Comparison of ENCODE assay signal across 20 cellular contexts in the genomic region with DNA sequence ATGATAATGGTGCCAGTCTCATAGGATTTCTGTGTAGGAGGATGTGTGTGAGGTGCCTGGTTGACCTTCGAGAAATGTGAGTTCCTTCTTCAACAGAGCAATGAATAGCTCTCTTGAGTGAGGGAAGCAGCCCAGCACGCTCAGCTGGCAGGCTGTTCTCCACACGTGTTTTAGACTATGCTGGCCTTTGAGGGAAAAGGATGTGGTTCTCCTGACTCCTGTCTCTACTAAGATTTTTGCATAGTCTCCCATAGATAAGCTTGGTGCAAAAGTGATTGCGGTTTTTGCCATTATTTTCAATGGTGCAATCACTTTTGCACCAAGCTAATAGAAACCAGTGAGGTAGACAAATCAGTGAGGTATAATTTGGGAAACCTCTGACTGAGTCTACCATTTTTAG.
"Had no signal": no experiment of that assay in that cellular context is flagged by ENCODE, and none has a peak within 500 bp of the region (broad histone marks: within the 10 kb centered on the region; RNA-seq: fewer than 3 reads in every experiment).

No MANE protein-coding gene starts in this region.

- DNase-seq: Kasumi-1, MM.1S, NCI-H1092 treated with DMSO at 0.1 percent for 48 hours, NCI-H1436, NCI-H187, NCI-H2029, NCI-H2081 treated with DMSO at 0.1 percent for 48 hours, NCI-H2171, NCI-H524, NCI-H526 treated with DMSO at 0.1 percent for 48 hours, NCI-H774, Right ventricle myocardium superior, RPMI8226, SIG-M5, SK-N-SH, SW 1271 had no signal

- H3K36me3 ChIP-seq: SJSA1 had no signal

- FAIRE-seq: K562, RCC 7860 had no signal

- H3K27me3 ChIP-seq: SJSA1 had no signal

- H3K4me3 ChIP-seq: K562, SJSA1 had no signal

- H3K4me1 ChIP-seq: SJSA1 had no signal

- H3K9me3 ChIP-seq: SJSA1, SK-N-SH had no signal

- H3K27ac ChIP-seq: KMS-11, SJSA1 had no signal
